24 cellular contexts compared by ENCODE assay signal in genomic region chr3:88112329-88112728, GRCh38.
"Had no signal": no experiment of that assay in that cellular context is flagged by ENCODE, and none has a peak within 500 bp of the region (broad histone marks: within the 10 kb centered on the region; RNA-seq: fewer than 3 reads in every experiment).

No MANE protein-coding gene starts in this region.

- H3K27ac ChIP-seq: brain microvascular endothelial cell, Peyer's patch, RWPE1, SJCRH30 had no signal

- H3K4me3 ChIP-seq: MG63, Peyer's patch, SJCRH30 had no signal

- H3K9me3 ChIP-seq: MG63, Peyer's patch, SJCRH30 had no signal

- H3K36me3 ChIP-seq: brain microvascular endothelial cell, MG63 had no signal

- DNase-seq: activated CD4-positive, alpha-beta T cell treated with anti-CD3 and anti-CD28 coated beads for 48 hours; activated CD4-positive, alpha-beta T cell treated with anti-CD3 and anti-CD28 coated beads, Interleukin-2, amount 50 U/mL, for 4 hours; activated CD4-positive, CD25-positive, alpha-beta regulatory T cell treated with anti-CD3 and anti-CD28 coated beads, Interleukin-2, amount 50 U/mL, for 72 hours; activated CD8-positive, alpha-beta memory T cell treated with anti-CD3 and anti-CD28 coated beads, Interleukin-2, amount 10 ng/mL, durations not matched to agents 7 days and 5 days; activated CD8-positive, alpha-beta T cell treated with anti-CD3 and anti-CD28 coated beads, Interleukin-2, amount 10 ng/mL, durations not matched to agents 7 days and 5 days; activated effector memory CD4-positive, alpha-beta T cell treated with anti-CD3 and anti-CD28 coated beads, Interleukin-2, amount 50 U/mL, for 16 hours; activated naive CD4-positive, alpha-beta T cell treated with anti-CD3 and anti-CD28 coated beads for 36 hours; activated T-cell treated with anti-CD3 and anti-CD28 coated beads, Interleukin-2, amount 50 U/mL, for 4 hours; brain microvascular endothelial cell; caudate nucleus; MG63; NCI-H1105 treated with DMSO at 0.1 percent for 48 hours; NCI-H1436 treated with DMSO at 0.1 percent for 48 hours; NCI-H187; NCI-H2081; NCI-H446; NCI-H524; Peyer's patch; Right ventricle myocardium superior; SJCRH30; SW 1271 had no signal

- ATAC-seq: activated CD8-positive, alpha-beta memory T cell treated with anti-CD3 and anti-CD28 coated beads, Interleukin-2, amount 10 ng/mL, durations not matched to agents 7 days and 5 days; activated CD8-positive, alpha-beta T cell treated with anti-CD3 and anti-CD28 coated beads, Interleukin-2, amount 10 ng/mL, durations not matched to agents 7 days and 5 days; activated T-cell treated with anti-CD3 and anti-CD28 coated beads, Interleukin-2, amount 50 U/mL, for 4 hours; SK-N-SH treated with all-trans-retinoic acid at 6 μM for 48 hours; WTC11 had no signal
